Comparison of ENCODE assay signal across 8 cellular contexts in genomic region chr14:41650802-41651201, GRCh38. TPM values are rescaled to one million over a fixed set of nuclear protein-coding genes. Genes with fewer than 3 reads are reported as not detected.
"Had no signal": no experiment of that assay in that cellular context is flagged by ENCODE, and none has a peak within 500 bp of the region (broad histone marks: within the 10 kb centered on the region; RNA-seq: fewer than 3 reads in every experiment).

No MANE protein-coding gene starts in this region.

- H3K4me3 ChIP-seq: K562 had no signal

- H3K4me3 Mint-ChIP-seq: IgD-negative memory B cell had no signal

- FAIRE-seq: HTR-8/SVneo, K562 had no signal

- H3K27ac ChIP-seq: HL-60, KMS-11 had no signal

- H3K36me3 Mint-ChIP-seq: IgD-negative memory B cell had no signal

- H3K4me2 ChIP-seq: KMS-11 had no signal

- H3K9ac ChIP-seq: KMS-11 had no signal

- H3K27ac Mint-ChIP-seq: IgD-negative memory B cell had no signal

- DNase-seq: IMR-90, KG1 had no signal

- ATAC-seq: K562 had no signal

RNA-seq across cellular contexts. Expression of gene LRFN5, which starts 44.1 kb away (rescaled TPM):
- total RNA-seq: HT-29 had no signal
- polyA plus RNA-seq: IgD-negative memory B cell had no signal
